13 cellular contexts compared by ENCODE assay signal in genomic region chr6:28282923-28283322, GRCh38.
DNase-seq lines count a peak whose midpoint lies in the region; ATAC-seq lines count a peak whose summit lies in the region.
"Had no signal": no experiment of that assay in that cellular context is flagged by ENCODE, and none has a peak within 500 bp of the region (broad histone marks: within the 10 kb centered on the region; RNA-seq: fewer than 3 reads in every experiment).

No MANE protein-coding gene starts in this region.

- H3K9ac ChIP-seq in iPS-15b (ENCODE audit: low read depth, low read length) = no peak overlapping the region

- peaks cover 32% of the 10 kb centered on the region for H3K36me3 ChIP-seq in HAP-1 (replicated peaks)
- peaks cover 13% of the 10 kb centered on the region for H3K36me3 ChIP-seq in iPS-15b (ENCODE audit: control insufficient read depth, insufficient read depth, low read length)
- H3K36me3 ChIP-seq: neutrophil had no signal

- in situ Hi-C loops in HAP-1 (cut with MboI; ENCODE audit: low sequenced_read_pairs) = no loop called here

- ATAC-seq in GM18907 (IDR thresholded peaks at IDR 0.05; ENCODE audit: unreplicated experiment) = no peak

- H3K4me1 ChIP-seq in HAP-1 (peaks cover 17% of the 10 kb centered on the region), iPS-15b (ENCODE audit: control insufficient read depth, insufficient read depth, low read length) (peaks cover 3% of the 10 kb centered on the region)

- peak in 1 of 2 experiments; percentile 18 for DNase-seq in HAP-1 (ENCODE audit: low spot score in 2 of 2)
- peak; percentile 35 for DNase-seq in RKO (ENCODE audit: low spot score)
- DNase-seq in NCI-H146 (lab: John Stamatoyannopoulos, UW) = no peak
- DNase-seq in stimulated activated naive CD4-positive, alpha-beta T cell treated with Interleukin-2 at 50 U/mL for 16 hours (lab: John Stamatoyannopoulos, UW) = no peak
- DNase-seq: activated B cell treated with CpG ODN at 0.5 μM for 24 hours; esophagus squamous epithelium; kidney; stimulated activated CD4-positive, alpha-beta T cell treated with anti-CD3 and anti-CD28 coated beads, Interleukin-15, amount 100 ng/mL, for 24 hours had no signal

- H3K9me3 ChIP-seq in HAP-1 (no peaks in the 10 kb centered on the region), iPS-15b (ENCODE audit: control insufficient read depth, insufficient read depth, low read length) (no peaks in the 10 kb centered on the region)
- H3K9me3 ChIP-seq: esophagus squamous epithelium, neutrophil had no signal

- H3K4me3 ChIP-seq in HAP-1 (peak overlapping the region; percentile 74; the same call in 1 of the 2 replicates), iPS-15b (ENCODE audit: low read depth, low read length) (peak overlapping the region; percentile 86)

- H3K27me3 ChIP-seq in HAP-1 (ENCODE audit: low read depth) (no peaks in the 10 kb centered on the region), iPS-15b (ENCODE audit: control insufficient read depth, insufficient read depth, low read length) (no peaks in the 10 kb centered on the region)
- H3K27me3 ChIP-seq: cardiac muscle cell, esophagus squamous epithelium, SJSA1 had no signal
